ENCODE assay signal across 15 cellular contexts in the genomic region with DNA sequence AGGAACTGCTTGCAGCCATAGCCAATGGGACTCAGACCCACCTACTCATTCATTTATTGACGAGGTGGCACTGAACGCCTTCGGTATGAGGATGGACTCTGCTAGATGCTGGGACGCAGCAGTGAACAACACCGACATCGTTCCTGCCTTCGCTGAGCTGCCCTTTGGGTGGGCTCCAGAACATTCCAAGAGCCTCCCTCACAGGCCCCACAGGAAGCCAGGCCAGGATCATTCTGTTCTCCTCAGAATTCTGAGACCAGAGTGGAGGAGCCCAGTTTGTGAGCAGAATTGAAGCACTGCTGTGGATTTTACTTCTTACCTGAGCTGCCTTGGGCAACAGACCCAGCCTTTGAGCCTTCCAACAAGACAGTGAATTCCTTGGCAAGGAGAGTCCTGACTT.
DNase-seq lines count a peak whose midpoint lies in the region; ATAC-seq and TF ChIP-seq lines count a peak whose summit lies in the region.
"Had no signal": no experiment of that assay in that cellular context is flagged by ENCODE, and none has a peak within 500 bp of the region (broad histone marks: within the 10 kb centered on the region; RNA-seq: fewer than 3 reads in every experiment).

No MANE protein-coding gene starts in this region.

- H3K27me3 ChIP-seq in adipocyte (replicated peaks; ENCODE audit: control insufficient read depth, insufficient read depth, low read length) (peaks cover 4% of the 10 kb centered on the region), transverse colon (no peaks in the 10 kb centered on the region)

- DNase-seq in adipocyte (ENCODE audit: low read depth) (no peak), fibroblast of mammary gland (ENCODE audit: low read depth) (peak; percentile 53), osteocyte (ENCODE audit: extremely low spot score, unreplicated experiment) (no peak), transverse colon (peak; percentile 32), DMS79 (lab: John Stamatoyannopoulos, UW) (no peak)
- DNase-seq: activated naive CD4-positive, alpha-beta T cell treated with anti-CD3 and anti-CD28 coated beads for 36 hours; NCI-H1092; NCI-H2171 had no signal

- peak overlapping the region; percentile 91 for H3K27ac Mint-ChIP-seq in osteocyte (ENCODE audit: unreplicated experiment)
- H3K27ac Mint-ChIP-seq: activated naive CD4-positive, alpha-beta T cell treated with anti-CD3 and anti-CD28 coated beads for 36 hours; type B pancreatic cell had no signal

- 60% methylated on average over 7 of the region's 7 CpGs; no CpG with 5 or more reads in 1 of the 2 donors for WGBS in transverse colon (ENCODE audit: low coverage in 1 of 2), 2 donors

- no peak for TF ChIP-seq EP300 in transverse colon (IDR thresholded peaks at IDR 0.05; ENCODE audit: low read depth)

- H3K4me3 ChIP-seq in adipocyte (ENCODE audit: low read length) (peak overlapping the region; percentile 69), fibroblast of mammary gland (ENCODE audit: control insufficient read depth, low read depth, low read length) (no peak overlapping the region), transverse colon (no peak overlapping the region)
- H3K4me3 ChIP-seq: lung, SK-N-MC had no signal

- no peaks in the 10 kb centered on the region for H3K27me3 Mint-ChIP-seq in osteocyte (ENCODE audit: unreplicated experiment)

- no peak for TF ChIP-seq POLR2A in transverse colon (IDR thresholded peaks at IDR 0.05)

- H3K9me3 ChIP-seq in adipocyte (ENCODE audit: control insufficient read depth, low read length) (peaks cover 3% of the 10 kb centered on the region), transverse colon (no peaks in the 10 kb centered on the region)

- peaks cover 54% of the 10 kb centered on the region for H3K4me1 Mint-ChIP-seq in osteocyte (ENCODE audit: unreplicated experiment)

- H3K36me3 ChIP-seq in adipocyte (ENCODE audit: control insufficient read depth, insufficient read depth, low read length, severe bottlenecking): no peaks in the 10 kb centered on the region
- no peaks in the 10 kb centered on the region for H3K36me3 ChIP-seq in transverse colon

- peak overlapping the region; percentile 77 to 84 (median 82) for H3K27ac ChIP-seq in transverse colon
- H3K27ac ChIP-seq: epithelial cell of prostate, SK-N-MC had no signal

- no peak overlapping the region for H3K4me3 Mint-ChIP-seq in osteocyte (ENCODE audit: unreplicated experiment)
- H3K4me3 Mint-ChIP-seq: activated naive CD4-positive, alpha-beta T cell treated with anti-CD3 and anti-CD28 coated beads for 36 hours; type B pancreatic cell had no signal

- H3K9ac ChIP-seq in adipocyte (ENCODE audit: low read length): peak overlapping the region; percentile 82

- H3K36me3 Mint-ChIP-seq in osteocyte (ENCODE audit: unreplicated experiment): peaks cover 3% of the 10 kb centered on the region
- H3K36me3 Mint-ChIP-seq: type B pancreatic cell had no signal

- in situ Hi-C loops in transverse colon (cut with MboI; ENCODE audit: low pct_ligation_motif_present in 1 of 4, low pct_unique_long_range_greater_than_20kb in 1 of 4, low sequenced_read_pairs in 3 of 4): no loop called here

- ATAC-seq in HG03159 (IDR thresholded peaks at IDR 0.05; ENCODE audit: unreplicated experiment) (no peak), HG03457 (IDR thresholded peaks at IDR 0.05; ENCODE audit: unreplicated experiment) (no peak), GM21360 (IDR thresholded peaks at IDR 0.05; ENCODE audit: unreplicated experiment) (no peak)

- TF ChIP-seq CTCF in fibroblast of mammary gland (conservative IDR thresholded peaks at IDR 0.05; ENCODE audit: control insufficient read depth, insufficient read depth, low read depth, low read length) (no peak), osteocyte (IDR thresholded peaks at IDR 0.05) (no peak), transverse colon (IDR thresholded peaks at IDR 0.05) (no peak)

- H3K9me3 Mint-ChIP-seq in osteocyte (ENCODE audit: unreplicated experiment): no peaks in the 10 kb centered on the region
- H3K9me3 Mint-ChIP-seq: activated naive CD4-positive, alpha-beta T cell treated with anti-CD3 and anti-CD28 coated beads for 36 hours; type B pancreatic cell had no signal

- peaks cover 40% of the 10 kb centered on the region for H3K4me1 ChIP-seq in adipocyte (ENCODE audit: control insufficient read depth, insufficient read depth, low read length)
- peaks cover 10 to 20% (median 11%) of the 10 kb centered on the region in 4 donors for H3K4me1 ChIP-seq in transverse colon

- intact Hi-C loops in transverse colon (cut with DNase I; ENCODE audit: low total_unique reads): no loop called here

Comparison
In these comparisons a context has a peak if more than half of its experiments do, and no peak if none do; other contexts are left out.
1. DNase-seq: peak in fibroblast of mammary gland (single experiment) and transverse colon (single experiment); none in adipocyte (single experiment), osteocyte (single experiment) and DMS79 (single experiment).